ENCODE assay signal across 1 cellular context in genomic region chr22:20020533-20021195, GRCh38.
TF ChIP-seq lines count a peak whose summit lies in the region.

TSS of gene TANGO2 (plus strand) at chr22:20021110. CDS start at chr22:20036799, 15,689 bp downstream.

TF ChIP-seq in GM12878, 131 proteins besides CTCF, POLR2A, EP300 and RAD21 (continued from another document):
- peak; percentile 81 for TF ChIP-seq TAF1 (IDR thresholded peaks at IDR 0.05; ENCODE audit: borderline replicate concordance, low read depth, low read length)
- peak; percentile 83 for TF ChIP-seq POLR2AphosphoS5 (IDR thresholded peaks at IDR 0.05; ENCODE audit: low read length)
